ENCODE assay signal across 19 cellular contexts in the genomic region with DNA sequence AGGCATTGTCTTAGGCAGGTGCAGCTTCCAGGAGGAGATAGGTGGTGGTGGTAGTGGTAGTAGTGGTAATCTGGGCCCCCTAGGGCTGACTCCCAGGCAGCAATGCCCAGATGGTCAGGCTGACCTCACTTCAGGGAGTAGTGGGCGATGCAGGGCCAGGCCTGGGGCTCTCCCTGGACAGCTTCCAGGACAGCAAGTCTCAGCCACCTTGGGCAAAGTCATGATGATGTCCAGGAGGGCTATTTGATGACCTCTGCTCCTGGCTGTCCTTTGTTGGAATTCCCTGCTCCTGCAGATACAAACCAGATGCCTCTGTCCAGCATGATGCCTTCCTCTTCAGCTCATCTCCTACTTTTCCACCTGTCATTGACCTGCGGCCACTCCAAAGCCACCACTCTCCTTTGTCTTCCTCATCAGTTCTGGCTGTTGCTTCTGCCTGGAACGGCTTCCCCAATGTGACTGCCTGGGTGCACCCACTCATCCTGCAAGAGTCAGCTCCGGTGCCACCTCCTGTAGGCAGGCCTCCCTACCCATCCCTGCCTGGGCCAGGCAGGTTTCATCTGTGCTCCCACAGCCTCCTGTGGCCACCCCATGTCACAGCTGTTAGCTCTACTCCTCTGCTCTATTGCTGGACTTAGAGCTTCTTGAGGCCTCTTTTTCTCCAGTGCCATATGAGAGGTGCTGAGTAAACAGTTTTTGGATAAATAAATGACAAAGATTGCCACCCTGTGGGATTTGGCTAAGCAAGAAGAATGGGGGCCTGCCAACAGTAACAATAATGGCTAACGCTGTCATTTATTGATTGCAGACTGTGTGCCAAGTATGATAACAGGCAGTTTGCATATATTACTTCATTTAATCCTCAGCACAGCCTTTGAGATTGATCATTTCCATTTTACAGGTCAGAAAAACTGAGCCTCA.
"Had no signal": no experiment of that assay in that cellular context is flagged by ENCODE, and none has a peak within 500 bp of the region (broad histone marks: within the 10 kb centered on the region; RNA-seq: fewer than 3 reads in every experiment).

No MANE protein-coding gene starts in this region.

- ATAC-seq: activated naive CD4-positive, alpha-beta T cell treated with anti-CD3 and anti-CD28 coated beads, Interleukin-2, amount 50 U/mL, for 72 hours; left lung; naive thymus-derived CD4-positive, alpha-beta T cell; stimulated activated naive CD8-positive, alpha-beta T cell treated with anti-CD3 and anti-CD28 coated beads, Interleukin-15, Interleukin-2, amounts not matched to agents 100 U/mL and 50 U/mL, for 24 hours; upper lobe of right lung had no signal

- H3K27ac ChIP-seq: ascending aorta, brain microvascular endothelial cell, hepatocyte, left lung, sigmoid colon, upper lobe of right lung had no signal

- H3K79me2 ChIP-seq: hepatocyte had no signal

- H3K9me3 ChIP-seq: ascending aorta, left lung, sigmoid colon, upper lobe of right lung had no signal

- H3K4me3 ChIP-seq: ascending aorta, hepatocyte, left lung, sigmoid colon, upper lobe of right lung had no signal

- H3K4me2 ChIP-seq: hepatocyte had no signal

- FAIRE-seq: frontal cortex, TTC549 had no signal

- H3K27me3 ChIP-seq: ascending aorta, brain microvascular endothelial cell, hepatocyte, left lung, upper lobe of right lung had no signal

- H2AFZ ChIP-seq: hepatocyte had no signal

- DNase-seq: activated CD4-positive, alpha-beta T cell treated with anti-CD3 and anti-CD28 coated beads for 1 hour; activated CD4-positive, alpha-beta T cell treated with anti-CD3 and anti-CD28 coated beads, Interleukin-2, amount 50 U/mL, for 1 hour; activated T-cell treated with anti-CD3 and anti-CD28 coated beads, Interleukin-2, amount 50 U/mL, for 1 hour; brain microvascular endothelial cell; caudate nucleus; effector CD4-positive, alpha-beta T cell; glutamatergic neuron; kidney glomerular epithelial cell; left lung; naive thymus-derived CD4-positive, alpha-beta T cell; sigmoid colon; stimulated activated CD4-positive, alpha-beta T cell treated with anti-CD3 and anti-CD28 coated beads, Interleukin-4, amount 100 ng/mL, for 1 hour; stimulated activated naive CD8-positive, alpha-beta T cell treated with anti-CD3 and anti-CD28 coated beads, Interleukin-15, Interleukin-2, amounts not matched to agents 100 U/mL and 50 U/mL, for 24 hours had no signal

- H3K36me3 ChIP-seq: ascending aorta, brain microvascular endothelial cell, left lung, sigmoid colon, upper lobe of right lung had no signal

- H3K4me1 ChIP-seq: left lung, sigmoid colon, upper lobe of right lung had no signal
